9 cellular contexts compared by ENCODE assay signal in the genomic region with DNA sequence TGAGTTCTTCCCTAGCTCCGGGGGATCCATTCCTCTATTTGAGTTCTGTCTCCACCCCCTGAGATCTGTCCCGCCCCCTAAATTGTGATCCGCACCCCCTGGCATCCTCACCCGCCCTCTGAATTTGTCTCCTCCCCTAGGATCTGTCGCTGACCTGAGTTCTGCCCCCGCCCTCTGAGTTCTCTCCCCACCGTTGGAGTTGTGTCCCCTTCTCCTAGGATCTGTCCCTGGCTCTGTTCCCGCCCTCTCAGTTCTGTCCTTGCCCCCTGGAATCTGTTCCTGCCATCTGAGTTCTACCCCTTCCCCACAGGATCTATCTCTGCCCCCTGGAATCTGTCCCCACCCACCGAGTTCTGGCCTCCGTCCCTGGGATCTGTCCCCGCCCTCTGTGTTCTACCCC. TPM values are rescaled to one million over a fixed set of nuclear protein-coding genes. Genes with fewer than 3 reads are reported as not detected.
DNase-seq lines count a peak whose midpoint lies in the region; ATAC-seq and TF ChIP-seq lines count a peak whose summit lies in the region.
"Had no signal": no experiment of that assay in that cellular context is flagged by ENCODE, and none has a peak within 500 bp of the region (broad histone marks: within the 10 kb centered on the region; RNA-seq: fewer than 3 reads in every experiment).

No MANE protein-coding gene starts in this region.

- H3K4me2 ChIP-seq in H9 (ENCODE audit: insufficient read depth, insufficient read length, low read length): peak overlapping the region; percentile 83

- H3K79me2 ChIP-seq in H9 (ENCODE audit: insufficient read depth, low read length): no peaks in the 10 kb centered on the region

- in situ Hi-C loops in ACHN (cut with HindIII; ENCODE audit: low pct_ligation_motif_present, low pct_unique_long_range_greater_than_20kb, low sequenced_read_pairs): no loop called here

- no peak overlapping the region for H3K9ac ChIP-seq in H9 (ENCODE audit: extremely low read depth, insufficient read length, low read length)

- no peak overlapping the region for H4K91ac ChIP-seq in H9 (ENCODE audit: insufficient read length, low read depth, low read length)

- TF ChIP-seq CTCF in H9 (conservative IDR thresholded peaks at IDR 0.05) (no peak), lower leg skin (IDR thresholded peaks at IDR 0.05) (no peak)

- intact Hi-C loops in lower leg skin (cut with DNase I; ENCODE audit: low total_unique reads): no loop called here

- no peak overlapping the region for H3K14ac ChIP-seq in H9 (ENCODE audit: insufficient read depth, low read length)

- H3K18ac ChIP-seq in H9 (ENCODE audit: insufficient read length, low read depth, low read length): peak overlapping the region; percentile 21

- H4K20me1 ChIP-seq in H9 (ENCODE audit: control insufficient read depth, insufficient read depth, insufficient read length): no peaks in the 10 kb centered on the region

- H3K27ac ChIP-seq in H9 (ENCODE audit: insufficient read length, low read depth, low read length): no peak overlapping the region

- no peak for ATAC-seq in activated T-helper 17 cell treated with anti-CD3 and anti-CD28 coated beads, Interleukin-2, amount 50 U/mL, for 72 hours (replicated peaks)
- ATAC-seq in HG02973 (IDR thresholded peaks at IDR 0.05; ENCODE audit: unreplicated experiment): no peak
- ATAC-seq in GM18909 (IDR thresholded peaks at IDR 0.05; ENCODE audit: poor library complexity, unreplicated experiment): no peak
- no peak for ATAC-seq in GM18870 (IDR thresholded peaks at IDR 0.05; ENCODE audit: unreplicated experiment)

- H2AFZ ChIP-seq in H9 (ENCODE audit: low read length): peak overlapping the region; percentile 79

- H3K4ac ChIP-seq in H9 (ENCODE audit: low read depth, low read length): no peak overlapping the region

- H3K4me1 ChIP-seq in H9 (ENCODE audit: insufficient read depth, low read length): no peaks in the 10 kb centered on the region

- no peaks in the 10 kb centered on the region; a peak in 1 of 5 replicates for H3K9me3 Mint-ChIP-seq in H9
- no peaks in the 10 kb centered on the region for H3K9me3 Mint-ChIP-seq in activated T-helper 17 cell treated with anti-CD3 and anti-CD28 coated beads, Interleukin-2, amount 50 U/mL, for 72 hours

- H2BK15ac ChIP-seq in H9 (ENCODE audit: low read depth, low read length): no peak overlapping the region

- H2BK5ac ChIP-seq in H9 (ENCODE audit: insufficient read length, low read length): no peak overlapping the region

- H3K27ac Mint-ChIP-seq in H9: peak overlapping the region; percentile 41 to 59 (median 59); a peak in 5 of 7 replicates
- no peak overlapping the region for H3K27ac Mint-ChIP-seq in activated T-helper 17 cell treated with anti-CD3 and anti-CD28 coated beads, Interleukin-2, amount 50 U/mL, for 72 hours

- peak; percentile 45 for DNase-seq in ACHN
- no peak for DNase-seq in H9
- peak; percentile 66 to 95 for DNase-seq in lower leg skin (ENCODE audit: low spot score in 2 of 2)
- DNase-seq in NCI-H2107 treated with DMSO at 0.1 percent for 48 hours (lab: John Stamatoyannopoulos, UW; ENCODE audit: unreplicated experiment): no peak

- WGBS in H9 (ENCODE audit: extremely low coverage, insufficient read length, low lambda C conversion rate): no CpG with 5 or more reads among the region's 11 CpGs
- 3 to 5% methylated on average over 11 of the region's 11 CpGs for WGBS in lower leg skin, 2 donors

- H3K23ac ChIP-seq in H9 (ENCODE audit: insufficient read length, low read depth, low read length): no peak overlapping the region

- no peaks in the 10 kb centered on the region for H3K79me1 ChIP-seq in H9 (ENCODE audit: insufficient read depth, low read depth, low read length, poor library complexity, severe bottlenecking)

- no peak overlapping the region for H3T11ph ChIP-seq in H9 (ENCODE audit: low read length)

- peaks cover 19 to 34% of the 10 kb centered on the region in 2 experiments for H3K4me1 Mint-ChIP-seq in H9
- peaks cover 21% of the 10 kb centered on the region for H3K4me1 Mint-ChIP-seq in activated T-helper 17 cell treated with anti-CD3 and anti-CD28 coated beads, Interleukin-2, amount 50 U/mL, for 72 hours

- no peak overlapping the region for H3K4me3 ChIP-seq in lower leg skin (ENCODE audit: low read depth, poor library complexity, severe bottlenecking)

- H2AK5ac ChIP-seq in H9 (ENCODE audit: insufficient read length, low read length): no peak overlapping the region

- H2BK120ac ChIP-seq in H9 (ENCODE audit: low read depth, low read length, poor library complexity, severe bottlenecking): no peak overlapping the region

- peaks cover 49% of the 10 kb centered on the region for H3K27me3 Mint-ChIP-seq in H9 (ENCODE audit: low read depth)
- peaks cover 49% of the 10 kb centered on the region for H3K27me3 Mint-ChIP-seq in activated T-helper 17 cell treated with anti-CD3 and anti-CD28 coated beads, Interleukin-2, amount 50 U/mL, for 72 hours

- peaks cover 21% of the 10 kb centered on the region for H3K23me2 ChIP-seq in H9 (ENCODE audit: insufficient read length, low read depth, low read length, poor library complexity, severe bottlenecking)

- no peaks in the 10 kb centered on the region for H3K9me3 ChIP-seq in H9 (ENCODE audit: control insufficient read depth, low read depth, low read length)
- H3K9me3 ChIP-seq: body of pancreas had no signal

- no peak overlapping the region for H4K8ac ChIP-seq in H9 (replicated peaks; ENCODE audit: insufficient read length, low read depth, low read length)

- no peak overlapping the region for H4K5ac ChIP-seq in H9 (ENCODE audit: insufficient read length, low read depth, low read length)

- peaks cover 31% of the 10 kb centered on the region; the same call in 1 of the 2 replicates for H3K27me3 ChIP-seq in H9 (ENCODE audit: insufficient read depth, low read length)

- H3K36me3 Mint-ChIP-seq in H9 (ENCODE audit: insufficient read depth in 1 of 3, low read depth in 3 of 3): peaks cover 10 to 16% (median 15%) of the 10 kb centered on the region in 3 experiments
- peaks cover 17% of the 10 kb centered on the region for H3K36me3 Mint-ChIP-seq in activated T-helper 17 cell treated with anti-CD3 and anti-CD28 coated beads, Interleukin-2, amount 50 U/mL, for 72 hours (ENCODE audit: low read depth)

- no peak overlapping the region for H3K56ac ChIP-seq in H9 (ENCODE audit: insufficient read length, low read depth, low read length)

- TF ChIP-seq POLR2A in lower leg skin (IDR thresholded peaks at IDR 0.05): no peak

- H3K4me3 Mint-ChIP-seq in H9: peak overlapping the region; percentile 74 to 82
- H3K4me3 Mint-ChIP-seq in activated T-helper 17 cell treated with anti-CD3 and anti-CD28 coated beads, Interleukin-2, amount 50 U/mL, for 72 hours: peak overlapping the region; percentile 76

- H2BK12ac ChIP-seq in H9 (ENCODE audit: insufficient read length, low read depth, low read length): no peak overlapping the region

- no peak overlapping the region for H2BK20ac ChIP-seq in H9 (ENCODE audit: low read depth, low read length, poor library complexity, severe bottlenecking)

RNA-seq across cellular contexts. Expression of a gene that starts 1.0 kb away (rescaled TPM):
- total RNA-seq in H9 (2021) (1.1 and 1.3 TPM in 2 replicates), lower leg skin (1 to 10 TPM in 2 of 4 donors, under 1 TPM in 2; 0.38 to 1.4 (median 0.97) TPM)
- under 1 TPM in 1 of 2 donors, not detected in 1; 0.40 TPM for total RNA-seq in activated T-helper 17 cell treated with anti-CD3 and anti-CD28 coated beads, Interleukin-2, amount 50 U/mL, for 72 hours

RNA-seq across cellular contexts. Expression of a gene that starts 9.3 kb away (rescaled TPM):
- total RNA-seq in H9 (2021) (166 and 171 TPM in 2 replicates), lower leg skin (100 to 1,000 TPM in 3 of 4 donors, 10 to 100 TPM in 1; 79.6 to 144 (median 118) TPM)
- 100 to 1,000 TPM; 183 to 194 TPM for total RNA-seq in activated T-helper 17 cell treated with anti-CD3 and anti-CD28 coated beads, Interleukin-2, amount 50 U/mL, for 72 hours

RNA-seq across cellular contexts. Expression of a gene that starts 10.7 kb away (rescaled TPM):
- total RNA-seq in H9 (2021) (51.7 and 54.4 TPM in 2 replicates), lower leg skin (10 to 100 TPM; 26.6 to 47.2 (median 42.6) TPM)
- total RNA-seq in activated T-helper 17 cell treated with anti-CD3 and anti-CD28 coated beads, Interleukin-2, amount 50 U/mL, for 72 hours: 10 to 100 TPM; 15.5 to 39.1 TPM

RNA-seq across cellular contexts. Expression of a gene that starts 17.2 kb away (rescaled TPM):
- 1.1 and 1.3 TPM in 2 replicates for total RNA-seq in H9 (2021)
- total RNA-seq in activated T-helper 17 cell treated with anti-CD3 and anti-CD28 coated beads, Interleukin-2, amount 50 U/mL, for 72 hours: not detected
- total RNA-seq in lower leg skin: not detected
- total RNA-seq: body of pancreas had no signal

RNA-seq across cellular contexts. Expression of a gene that starts 19.1 kb away (rescaled TPM):
- 0.92 and 0.96 TPM in 2 replicates for total RNA-seq in H9 (2021)
- total RNA-seq in activated T-helper 17 cell treated with anti-CD3 and anti-CD28 coated beads, Interleukin-2, amount 50 U/mL, for 72 hours: not detected
- not detected for total RNA-seq in lower leg skin
- total RNA-seq: body of pancreas had no signal

Comparison
In these comparisons a context has a peak if more than half of its experiments do, and no peak if none do; other contexts are left out.
1. DNase-seq: peak in ACHN (single experiment) and lower leg skin (2 of 2); none in H9 (single experiment) and NCI-H2107 treated with DMSO at 0.1 percent for 48 hours (single experiment).